In genomic region chr5:126965061-126965475, GRCh38 we compare ENCODE assay signal across 8 cellular contexts.
DNase-seq lines count a peak whose midpoint lies in the region; ATAC-seq and TF ChIP-seq lines count a peak whose summit lies in the region.

No MANE protein-coding gene starts in this region.

- ATAC-seq in GM18508 (IDR thresholded peaks at IDR 0.05; ENCODE audit: insufficient read depth, unreplicated experiment) (peak; percentile 42), HG02981 (IDR thresholded peaks at IDR 0.05; ENCODE audit: unreplicated experiment) (peak; percentile 40), SK-N-SH treated with all-trans-retinoic acid at 6 μM for 48 hours (no peak; the same call in 1 of the 3 replicates), naive B cell (ENCODE audit: low read depth in 2 of 2) (peak; percentile 40 to 49)

- H3K9me3 Mint-ChIP-seq in naive B cell, result peaks cover 0 to 4% (median 0%) of the 10 kb centered on the region in 7 donors

- H3K27ac ChIP-seq in substantia nigra (ENCODE audit: low read depth, low read length, poor library complexity, severe bottlenecking), result no peak overlapping the region

- peak overlapping the region in 4 of 6 donors; percentile 19 to 70 (median 40) for H3K27ac Mint-ChIP-seq in naive B cell

- H3K4me3 Mint-ChIP-seq in naive B cell, result peak overlapping the region in 2 of 8 donors; percentile 40 to 57

- H3K36me3 Mint-ChIP-seq in naive B cell, result peaks cover 0 to 7% of the 10 kb centered on the region in 2 donors

- H3K4me1 Mint-ChIP-seq in naive B cell, result peaks cover 59 to 74% (median 65%) of the 10 kb centered on the region in 3 donors

- DNase-seq in naive B cell, result no peak
- DNase-seq in epidermal melanocyte (ENCODE audit: insufficient read length, low spot score), result no peak
- no peak for DNase-seq in substantia nigra (lab: John Stamatoyannopoulos, UW)
- no peak for DNase-seq in NCI-H524 (lab: John Stamatoyannopoulos, UW)
- DNase-seq in NCI-H2081 treated with DMSO at 0.1 percent for 48 hours (lab: John Stamatoyannopoulos, UW), result no peak

- H3K27me3 Mint-ChIP-seq in naive B cell, result no peaks in the 10 kb centered on the region

TF ChIP-seq in SK-N-SH treated with all-trans-retinoic acid at 6 μM for 48 hours, 23 proteins besides CTCF, POLR2A, EP300 and RAD21:
- TF ChIP-seq ISL1 (CRISPR knock-in tag; IDR thresholded peaks at IDR 0.05), result peak; percentile 54
- TF ChIP-seq TOX (CRISPR knock-in tag; IDR thresholded peaks at IDR 0.05; ENCODE audit: borderline replicate concordance), result no peak
TF ChIP-seq in SK-N-SH treated with all-trans-retinoic acid at 6 μM for 48 hours: peak in this region for 1.
